Comparison of ENCODE assay signal across 11 cellular contexts in genomic region chr11:7706377-7706776, GRCh38. TPM values are rescaled to one million over a fixed set of nuclear protein-coding genes. Genes with fewer than 3 reads are reported as not detected.
"Had no signal": no experiment of that assay in that cellular context is flagged by ENCODE, and none has a peak within 500 bp of the region (broad histone marks: within the 10 kb centered on the region; RNA-seq: fewer than 3 reads in every experiment).

TSS of gene OVCH2 (minus strand) at chr11:7706477. CDS start at chr11:7706394, 83 bp downstream.

- H3K9me3 Mint-ChIP-seq: GM23338, H9, HFFc6 had no signal

- H3K9me3 ChIP-seq: HAP-1 had no signal

- H3K4me1 ChIP-seq: HAP-1 had no signal

- H3K27ac Mint-ChIP-seq: GM23338, H9, HFFc6 had no signal

- H3K36me3 ChIP-seq: HAP-1 had no signal

- H3K4me3 Mint-ChIP-seq: GM23338, H9, HFFc6 had no signal

- H3K4me2 ChIP-seq: GM23338 had no signal

- H2AFZ ChIP-seq: GM23248, GM23338 had no signal

- ATAC-seq: GM23338, HCT116 had no signal

- H3K4me1 Mint-ChIP-seq: GM23338, H9 had no signal

- H3K4me3 ChIP-seq: GM23248, GM23338, HAP-1 had no signal

- DNase-seq: GM23248, GOT3, H7, H9, HCEC 1CT, HFFc6 had no signal

- H3K9ac ChIP-seq: GM23248 had no signal

- H3K27ac ChIP-seq: GM23248 had no signal

- FAIRE-seq: H1, H54 had no signal

RNA-seq across cellular contexts. Expression of gene OVCH2, which starts in this region (rescaled TPM):
- total RNA-seq: GM23248, HFFc6 had no signal
